ENCODE assay signal across 9 cellular contexts in the genomic region with DNA sequence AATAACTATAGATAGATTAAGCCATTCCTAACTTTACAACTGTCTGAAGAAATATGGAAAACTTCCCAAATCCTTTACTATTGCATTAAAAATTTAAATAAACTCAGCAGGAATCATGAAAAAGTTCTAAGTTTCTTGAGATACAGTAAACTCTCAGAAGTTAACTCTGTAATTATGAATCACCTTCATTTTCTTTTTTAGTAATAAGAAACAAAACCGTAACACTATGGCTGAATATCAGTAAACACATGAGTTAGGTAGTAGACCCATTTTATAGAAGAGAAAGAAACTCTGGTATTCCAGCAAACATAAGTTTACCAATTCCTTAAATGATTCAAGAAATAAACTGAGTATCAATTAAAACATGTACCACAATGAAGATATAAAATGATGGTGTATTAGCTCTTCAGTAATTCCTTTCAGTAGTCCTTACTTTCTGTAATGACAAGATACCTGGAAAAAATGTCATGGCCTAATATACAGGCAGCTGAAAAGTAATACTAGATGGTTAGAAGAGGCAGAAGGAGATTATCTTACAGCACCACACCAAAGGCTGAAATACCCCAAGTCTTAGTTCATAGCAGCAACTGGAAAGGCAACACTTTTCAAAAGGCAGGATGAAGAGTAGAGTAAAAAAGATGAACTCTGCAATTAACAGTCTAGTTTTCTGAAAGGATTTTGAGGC.
DNase-seq lines count a peak whose midpoint lies in the region; ATAC-seq lines count a peak whose summit lies in the region.
"Had no signal": no experiment of that assay in that cellular context is flagged by ENCODE, and none has a peak within 500 bp of the region (broad histone marks: within the 10 kb centered on the region; RNA-seq: fewer than 3 reads in every experiment).

No MANE protein-coding gene starts in this region.

- ATAC-seq in GM18502 (IDR thresholded peaks at IDR 0.05; ENCODE audit: poor library complexity, unreplicated experiment) = peak; percentile 23
- peak; percentile 23 for ATAC-seq in GM21360 (IDR thresholded peaks at IDR 0.05; ENCODE audit: unreplicated experiment)
- peak; percentile 13 for ATAC-seq in HG03442 (IDR thresholded peaks at IDR 0.05; ENCODE audit: unreplicated experiment)
- ATAC-seq in GM18519 (IDR thresholded peaks at IDR 0.05; ENCODE audit: low FRiP score, unreplicated experiment) = no peak

- DNase-seq in left kidney (ENCODE audit: low read depth, low spot score) (peak; percentile 9), GF-D8 (lab: John Stamatoyannopoulos, UW) (no peak), EL (no peak), iPS-NIHi7 (ENCODE audit: extremely low spot score) (no peak)
- DNase-seq: foreskin melanocyte had no signal
